In genomic region chr11:67317365-67318238, GRCh38 we compare ENCODE assay signal across 8 cellular contexts. TPM values are rescaled to one million over a fixed set of nuclear protein-coding genes. Genes with fewer than 3 reads are reported as not detected.
DNase-seq lines count a peak whose midpoint lies in the region; ATAC-seq and TF ChIP-seq lines count a peak whose summit lies in the region.

No MANE protein-coding gene starts in this region.

- TF ChIP-seq EP300 in tibial nerve (IDR thresholded peaks at IDR 0.05), result peak; percentile 69 to 75

- H2AFZ ChIP-seq in parathyroid adenoma, result peak overlapping the region; percentile 93

- peaks cover 16% of the 10 kb centered on the region for H3K79me2 ChIP-seq in parathyroid adenoma

- TF ChIP-seq CTCF in GM12873 (IDR thresholded peaks at IDR 0.05; ENCODE audit: insufficient read depth, low read depth, low read length, missing control alignments) (peak; percentile 89), cardiac muscle cell (IDR thresholded peaks at IDR 0.05; ENCODE audit: low read depth, low read length) (peak; percentile 83), parathyroid adenoma (IDR thresholded peaks at IDR 0.05) (peak; percentile 92), tibial nerve (IDR thresholded peaks at IDR 0.05) (peak; percentile 92 to 100 (median 96))

- H3K27me3 ChIP-seq in cardiac muscle cell (peaks cover 11% of the 10 kb centered on the region), parathyroid adenoma (ENCODE audit: control insufficient read depth, insufficient read depth, low read length) (no peaks in the 10 kb centered on the region), tibial nerve (no peaks in the 10 kb centered on the region)

- H3K27ac ChIP-seq in cardiac muscle cell (peak overlapping the region; percentile 59), parathyroid adenoma (peak overlapping the region; percentile 83), tibial nerve (peak overlapping the region; percentile 87 to 97 (median 92))

- peak overlapping the region; percentile 56 for H3K4me3 ChIP-seq in cardiac muscle cell
- peak overlapping the region; percentile 91 for H3K4me3 ChIP-seq in parathyroid adenoma (ENCODE audit: low read depth, low read length)
- H3K4me3 ChIP-seq in tibial nerve, result peak overlapping the region; percentile 65 to 87 (median 77)

- H3K4me1 ChIP-seq in cardiac muscle cell (ENCODE audit: low read depth) (peaks cover 13% of the 10 kb centered on the region), parathyroid adenoma (peaks cover 4% of the 10 kb centered on the region), tibial nerve (peaks cover 0 to 36% (median 8%) of the 10 kb centered on the region in 4 donors)

- peak; percentile 97 for DNase-seq in NCI-H1105 treated with DMSO at 0.1 percent for 48 hours (lab: John Stamatoyannopoulos, UW)
- peak; percentile 90 for DNase-seq in SKM-1 treated with dmso at 0.1 percent for 144 hours (lab: John Stamatoyannopoulos, UW; ENCODE audit: unreplicated experiment)
- peak; percentile 97 for DNase-seq in activated naive CD8-positive, alpha-beta T cell treated with anti-CD3 and anti-CD28 coated beads, Interleukin-2, amount 50 U/mL, for 16 hours (ENCODE audit: low read depth, low spot score)
- peak; percentile 95 to 99 for DNase-seq in cardiac muscle cell (ENCODE audit: low read depth in 1 of 2, low spot score in 1 of 2)
- DNase-seq in tibial nerve (ENCODE audit: low spot score in 2 of 2), result peak; percentile 92 to 97

- H3K36me3 ChIP-seq in cardiac muscle cell (no peaks in the 10 kb centered on the region), parathyroid adenoma (ENCODE audit: control insufficient read depth, insufficient read depth, low read length) (no peaks in the 10 kb centered on the region), tibial nerve (peaks cover 0 to 9% (median 0%) of the 10 kb centered on the region in 3 donors)

- TF ChIP-seq POLR2A in tibial nerve (IDR thresholded peaks at IDR 0.05), result peak; percentile 10 to 59

- no peak overlapping the region for H3K9ac ChIP-seq in parathyroid adenoma

- H3K4me2 ChIP-seq in parathyroid adenoma (ENCODE audit: low read length), result peak overlapping the region; percentile 89

- 1% methylated on average over 57 to 58 of the region's 83 CpGs for WGBS in tibial nerve, 2 donors

- H3K9me3 ChIP-seq in cardiac muscle cell (ENCODE audit: low read depth), result no peaks in the 10 kb centered on the region
- H3K9me3 ChIP-seq in parathyroid adenoma (ENCODE audit: control insufficient read depth, low read length), result no peaks in the 10 kb centered on the region
- H3K9me3 ChIP-seq in tibial nerve, result no peaks in the 10 kb centered on the region

- ATAC-seq in HG02678 (IDR thresholded peaks at IDR 0.05; ENCODE audit: unreplicated experiment), result peak; percentile 89

RNA-seq across cellular contexts. Expression of gene SSH3, which starts 14.3 kb away (rescaled TPM):
- 18.7 and 39.9 TPM in 2 replicates for total RNA-seq in cardiac muscle cell
- polyA plus RNA-seq in cardiac muscle cell, result 26.7 and 28.0 TPM in 2 replicates
- total RNA-seq in tibial nerve, result 10 to 100 TPM; 28.5 to 51.6 (median 43.1) TPM

RNA-seq across cellular contexts. Expression of gene ANKRD13D, which starts 28.5 kb away (rescaled TPM):
- total RNA-seq in cardiac muscle cell (50.7 and 53.5 TPM in 2 replicates), tibial nerve (100 to 1,000 TPM in 1 of 4 donors, 10 to 100 TPM in 3; 46.8 to 158 (median 69.5) TPM)
- polyA plus RNA-seq in cardiac muscle cell, result 39.4 and 47.6 TPM in 2 replicates

RNA-seq across cellular contexts. Expression of gene POLD4, which starts 35.7 kb away (rescaled TPM):
- 64.4 and 74.9 TPM in 2 replicates for total RNA-seq in cardiac muscle cell
- polyA plus RNA-seq in cardiac muscle cell, result 49.8 and 51.9 TPM in 2 replicates
- 100 to 1,000 TPM in 1 of 4 donors, 10 to 100 TPM in 3; 70.8 to 154 (median 88.5) TPM for total RNA-seq in tibial nerve

RNA-seq across cellular contexts. Expression of gene GRK2, which starts 51.3 kb away (rescaled TPM):
- total RNA-seq in cardiac muscle cell (49.1 and 72.1 TPM in 2 replicates), tibial nerve (100 to 1,000 TPM in 1 of 4 donors, 10 to 100 TPM in 3; 46.0 to 134 (median 65.4) TPM)
- polyA plus RNA-seq in cardiac muscle cell, result 62.9 and 85.1 TPM in 2 replicates

RNA-seq across cellular contexts. Expression of gene CLCF1, which starts 55.8 kb away (rescaled TPM):
- total RNA-seq in cardiac muscle cell (1.1 and 2.4 TPM in 2 replicates), tibial nerve (10 to 100 TPM in 1 of 4 donors, 1 to 10 TPM in 3; 3.7 to 23.1 (median 5.9) TPM)
- polyA plus RNA-seq in cardiac muscle cell, result 0.09 and 0.16 TPM in 2 replicates

Comparison
In these comparisons a context has a peak if more than half of its experiments do, and no peak if none do; other contexts are left out.
1. Peak in every context shown above with its lines: DNase-seq, ATAC-seq, H3K4me3 ChIP-seq and H3K27ac ChIP-seq.